In genomic region chr3:185936814-185937688, GRCh38 we compare ENCODE assay signal across 8 cellular contexts. TPM values are rescaled to one million over a fixed set of nuclear protein-coding genes. Genes with fewer than 3 reads are reported as not detected.
A peak's percentile ranks its signal among the peaks of the same experiment; 100 is the strongest.
DNase-seq lines count a peak whose midpoint lies in the region; TF ChIP-seq lines count a peak whose summit lies in the region.

No MANE protein-coding gene starts in this region.

- H3K9me3 ChIP-seq in suprapubic skin = no peaks in the 10 kb centered on the region

- peaks cover 44% of the 10 kb centered on the region for H3K36me3 Mint-ChIP-seq in HFFc6 (ENCODE audit: low read depth)
- peaks cover 55% of the 10 kb centered on the region for H3K36me3 Mint-ChIP-seq in activated naive CD4-positive, alpha-beta T cell treated with anti-CD3 and anti-CD28 coated beads, Interleukin-2, amount 10 ng/mL, durations not matched to agents 7 days and 5 days

- 1% methylated on average over 51 of the region's 56 CpGs for WGBS in suprapubic skin

- peaks cover 41% of the 10 kb centered on the region for H3K4me1 ChIP-seq in suprapubic skin

- no peaks in the 10 kb centered on the region for H3K27me3 ChIP-seq in suprapubic skin

- CTCF ChIA-PET in activated naive CD4-positive, alpha-beta T cell treated with anti-CD3 and anti-CD28 coated beads, Interleukin-2, amount 10 ng/mL, durations not matched to agents 7 days and 5 days (lab: Charles Lee) = interaction anchor here (0.7 kb wide), 1 partner anchor 9 kb away, joined by 3 read pairs; no protein-coding TSS in a partner anchor

- TF ChIP-seq CTCF in HFFc6 (IDR thresholded peaks at IDR 0.05) (no peak), suprapubic skin (IDR thresholded peaks at IDR 0.05) (no peak)

- H3K4me1 Mint-ChIP-seq in HFFc6 (ENCODE audit: low read depth) = peaks cover 48% of the 10 kb centered on the region
- H3K4me1 Mint-ChIP-seq in activated naive CD4-positive, alpha-beta T cell treated with anti-CD3 and anti-CD28 coated beads, Interleukin-2, amount 10 ng/mL, durations not matched to agents 7 days and 5 days = peaks cover 37% of the 10 kb centered on the region

- peaks cover 15% of the 10 kb centered on the region for H3K9me3 Mint-ChIP-seq in HFFc6
- H3K9me3 Mint-ChIP-seq in activated naive CD4-positive, alpha-beta T cell treated with anti-CD3 and anti-CD28 coated beads, Interleukin-2, amount 10 ng/mL, durations not matched to agents 7 days and 5 days = peaks cover 4% of the 10 kb centered on the region

- no peaks in the 10 kb centered on the region for H3K36me3 ChIP-seq in suprapubic skin

- peaks cover 10% of the 10 kb centered on the region for H3K27me3 Mint-ChIP-seq in HFFc6 (ENCODE audit: insufficient read depth)
- peaks cover 15% of the 10 kb centered on the region for H3K27me3 Mint-ChIP-seq in activated naive CD4-positive, alpha-beta T cell treated with anti-CD3 and anti-CD28 coated beads, Interleukin-2, amount 10 ng/mL, durations not matched to agents 7 days and 5 days

- peak overlapping the region; percentile 98 for H3K4me3 ChIP-seq in suprapubic skin

- H3K27ac ChIP-seq in suprapubic skin = peak overlapping the region; percentile 100

- peak overlapping the region; percentile 100 for H3K27ac Mint-ChIP-seq in HFFc6
- peak overlapping the region; percentile 100 for H3K27ac Mint-ChIP-seq in activated naive CD4-positive, alpha-beta T cell treated with anti-CD3 and anti-CD28 coated beads, Interleukin-2, amount 10 ng/mL, durations not matched to agents 7 days and 5 days

- peak overlapping the region; percentile 100 for H3K4me3 Mint-ChIP-seq in HFFc6
- peak overlapping the region; percentile 99 for H3K4me3 Mint-ChIP-seq in activated naive CD4-positive, alpha-beta T cell treated with anti-CD3 and anti-CD28 coated beads, Interleukin-2, amount 10 ng/mL, durations not matched to agents 7 days and 5 days

- TF ChIP-seq POLR2A in suprapubic skin (IDR thresholded peaks at IDR 0.05) = peak in 1 of 2 donors; percentile 45

- no peak for TF ChIP-seq EP300 in suprapubic skin (IDR thresholded peaks at IDR 0.05)

- DNase-seq in ELR (ENCODE audit: low read depth) (peak; percentile 91), HFFc6 (peak; percentile 77), NCI-H1048 (lab: John Stamatoyannopoulos, UW) (peak; percentile 72), SK-N-DZ (ENCODE audit: low spot score) (peak; percentile 85), globus pallidus (ENCODE audit: low spot score) (peak; percentile 72), occipital lobe (lab: John Stamatoyannopoulos, UW) (peak; percentile 67), suprapubic skin (ENCODE audit: low spot score in 2 of 2) (peak; percentile 94 to 95)
- DNase-seq in activated naive CD4-positive, alpha-beta T cell treated with anti-CD3 and anti-CD28 coated beads, Interleukin-2, amount 10 ng/mL, durations not matched to agents 7 days and 5 days = peak; percentile 92

RNA-seq across cellular contexts. Expression of gene TRA2B, which starts 0.8 kb away (rescaled TPM):
- total RNA-seq in HFFc6 (2021; fragmentation: NEBNext Ultra II Directional; extraction: Animal tissue kit (Norgen Biotek cat#: 25700)) = 100 to 1,000 TPM; 116 to 151 (median 141) TPM
- polyA plus RNA-seq in SK-N-DZ (2014; cell fraction: cytosol; rRNA removed) = 316 and 673 TPM in 2 replicates
- polyA plus RNA-seq in SK-N-DZ (2014; cell fraction: nucleus; rRNA removed) = 282 and 334 TPM in 2 replicates
- total RNA-seq in occipital lobe (174 TPM), suprapubic skin (100 to 1,000 TPM; 149 to 410 (median 231) TPM)

Comparison
In these comparisons a context has a peak if more than half of its experiments do, and no peak if none do; other contexts are left out.
1. Peak in every context shown above with its lines: DNase-seq, H3K4me3 ChIP-seq and H3K27ac ChIP-seq.